In the genomic region with DNA sequence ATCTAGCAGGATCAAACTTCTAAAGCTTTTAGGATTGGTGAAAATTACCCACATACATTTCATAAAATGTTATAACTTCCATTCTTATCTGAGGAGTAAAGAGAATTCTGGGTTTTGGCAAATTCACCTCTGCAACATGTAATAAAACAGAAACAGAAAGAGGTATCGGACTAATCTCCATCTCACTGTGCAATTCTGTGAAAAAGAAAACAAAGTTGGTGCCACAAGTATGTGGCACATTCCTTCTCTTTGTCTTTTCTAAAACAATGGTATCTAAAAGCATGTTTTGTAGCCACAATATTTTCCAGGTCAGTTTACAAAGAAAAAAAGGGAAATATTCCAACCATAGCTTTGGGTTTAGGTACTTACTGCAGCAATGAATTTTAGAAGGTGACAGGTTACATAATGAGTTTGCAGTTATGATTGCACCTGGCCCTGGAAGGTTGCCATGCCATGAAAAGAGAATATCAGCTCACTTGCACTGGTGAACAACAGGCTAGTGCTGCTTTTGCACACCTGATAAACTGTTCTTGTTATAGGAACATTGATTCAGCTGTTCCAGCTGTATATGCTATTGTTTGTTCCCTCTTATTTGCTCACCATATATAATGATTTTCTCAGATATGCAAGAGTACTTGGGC, we compare ENCODE assay signal across 18 cellular contexts.
A peak's percentile ranks its signal among the peaks of the same experiment; 100 is the strongest.
DNase-seq lines count a peak whose midpoint lies in the region; ATAC-seq and TF ChIP-seq lines count a peak whose summit lies in the region.
"Had no signal": no experiment of that assay in that cellular context is flagged by ENCODE, and none has a peak within 500 bp of the region (broad histone marks: within the 10 kb centered on the region; RNA-seq: fewer than 3 reads in every experiment).

No MANE protein-coding gene starts in this region.

- no peaks in the 10 kb centered on the region for H3K36me3 Mint-ChIP-seq in T-helper 17 cell (ENCODE audit: low read depth)
- H3K36me3 Mint-ChIP-seq in activated naive CD8-positive, alpha-beta T cell treated with anti-CD3 and anti-CD28 coated beads for 36 hours = no peaks in the 10 kb centered on the region
- H3K36me3 Mint-ChIP-seq: immature natural killer cell had no signal

- H3K9me3 ChIP-seq in T-helper 17 cell (ENCODE audit: control insufficient read depth, low read length, poor library complexity, severe bottlenecking) = no peaks in the 10 kb centered on the region
- H3K9me3 ChIP-seq: A549, suprapubic skin had no signal

- DNase-seq in AG10803 (ENCODE audit: low read depth) = peak; percentile 8
- DNase-seq in NCI-H146 (lab: John Stamatoyannopoulos, UW) = peak; percentile 91
- peak; percentile 96 for DNase-seq in SHP77 treated with DMSO at 0.1 percent for 48 hours (lab: John Stamatoyannopoulos, UW)
- DNase-seq in T-helper 17 cell = no peak
- DNase-seq in activated naive CD8-positive, alpha-beta T cell treated with anti-CD3 and anti-CD28 coated beads for 36 hours = no peak
- DNase-seq in T1000 (lab: John Stamatoyannopoulos, UW) = no peak
- DNase-seq: activated CD8-positive, alpha-beta T cell treated with anti-CD3 and anti-CD28 coated beads, Interleukin-2, amount 10 ng/mL, durations not matched to agents 7 days and 5 days; activated effector memory CD4-positive, alpha-beta T cell treated with anti-CD3 and anti-CD28 coated beads, Interleukin-2, amount 50 U/mL, for 16 hours; Calu3; endodermal cell; foreskin melanocyte; immature natural killer cell; Karpas-422; NCI-H526 treated with DMSO at 0.1 percent for 48 hours had no signal

- H3K4me1 Mint-ChIP-seq in T-helper 17 cell = no peaks in the 10 kb centered on the region
- H3K4me1 Mint-ChIP-seq in activated naive CD8-positive, alpha-beta T cell treated with anti-CD3 and anti-CD28 coated beads for 36 hours = no peaks in the 10 kb centered on the region
- H3K4me1 Mint-ChIP-seq: endodermal cell, immature natural killer cell had no signal

- no peaks in the 10 kb centered on the region for H3K27me3 Mint-ChIP-seq in T-helper 17 cell
- no peaks in the 10 kb centered on the region for H3K27me3 Mint-ChIP-seq in activated naive CD8-positive, alpha-beta T cell treated with anti-CD3 and anti-CD28 coated beads for 36 hours

- H3K27ac Mint-ChIP-seq in T-helper 17 cell = no peak overlapping the region
- no peak overlapping the region for H3K27ac Mint-ChIP-seq in activated naive CD8-positive, alpha-beta T cell treated with anti-CD3 and anti-CD28 coated beads for 36 hours
- H3K27ac Mint-ChIP-seq: activated CD8-positive, alpha-beta T cell treated with anti-CD3 and anti-CD28 coated beads, Interleukin-2, amount 10 ng/mL, durations not matched to agents 7 days and 5 days; endodermal cell; immature natural killer cell had no signal

- H3K4me3 Mint-ChIP-seq in T-helper 17 cell = no peak overlapping the region
- H3K4me3 Mint-ChIP-seq in activated naive CD8-positive, alpha-beta T cell treated with anti-CD3 and anti-CD28 coated beads for 36 hours = no peak overlapping the region
- H3K4me3 Mint-ChIP-seq: activated CD8-positive, alpha-beta T cell treated with anti-CD3 and anti-CD28 coated beads, Interleukin-2, amount 10 ng/mL, durations not matched to agents 7 days and 5 days; endodermal cell; immature natural killer cell had no signal

- H3K4me3 ChIP-seq in AG10803 (ENCODE audit: low read length) = no peak overlapping the region
- H3K4me3 ChIP-seq: A549, suprapubic skin had no signal

- TF ChIP-seq CTCF in AG10803 (conservative IDR thresholded peaks at IDR 0.05; ENCODE audit: low read length) = no peak

- no peaks in the 10 kb centered on the region for H3K9me3 Mint-ChIP-seq in activated naive CD8-positive, alpha-beta T cell treated with anti-CD3 and anti-CD28 coated beads for 36 hours
- H3K9me3 Mint-ChIP-seq: endodermal cell had no signal

- ATAC-seq in GM19351 (IDR thresholded peaks at IDR 0.05; ENCODE audit: unreplicated experiment) (peak; percentile 56), HG02759 (IDR thresholded peaks at IDR 0.05; ENCODE audit: unreplicated experiment) (no peak), T-helper 17 cell (no peak)
- ATAC-seq: A549; activated CD8-positive, alpha-beta T cell treated with anti-CD3 and anti-CD28 coated beads, Interleukin-2, amount 10 ng/mL, durations not matched to agents 7 days and 5 days had no signal

Comparison
In these comparisons a context has a peak if more than half of its experiments do, and no peak if none do; other contexts are left out.
1. DNase-seq: peak in AG10803 (single experiment), NCI-H146 (single experiment) and SHP77 treated with DMSO at 0.1 percent for 48 hours (single experiment); none in T-helper 17 cell (0 of 3), activated naive CD8-positive, alpha-beta T cell treated with anti-CD3 and anti-CD28 coated beads for 36 hours (single experiment) and T1000 (single experiment).